Comparison of ENCODE assay signal across 21 cellular contexts in the genomic region with DNA sequence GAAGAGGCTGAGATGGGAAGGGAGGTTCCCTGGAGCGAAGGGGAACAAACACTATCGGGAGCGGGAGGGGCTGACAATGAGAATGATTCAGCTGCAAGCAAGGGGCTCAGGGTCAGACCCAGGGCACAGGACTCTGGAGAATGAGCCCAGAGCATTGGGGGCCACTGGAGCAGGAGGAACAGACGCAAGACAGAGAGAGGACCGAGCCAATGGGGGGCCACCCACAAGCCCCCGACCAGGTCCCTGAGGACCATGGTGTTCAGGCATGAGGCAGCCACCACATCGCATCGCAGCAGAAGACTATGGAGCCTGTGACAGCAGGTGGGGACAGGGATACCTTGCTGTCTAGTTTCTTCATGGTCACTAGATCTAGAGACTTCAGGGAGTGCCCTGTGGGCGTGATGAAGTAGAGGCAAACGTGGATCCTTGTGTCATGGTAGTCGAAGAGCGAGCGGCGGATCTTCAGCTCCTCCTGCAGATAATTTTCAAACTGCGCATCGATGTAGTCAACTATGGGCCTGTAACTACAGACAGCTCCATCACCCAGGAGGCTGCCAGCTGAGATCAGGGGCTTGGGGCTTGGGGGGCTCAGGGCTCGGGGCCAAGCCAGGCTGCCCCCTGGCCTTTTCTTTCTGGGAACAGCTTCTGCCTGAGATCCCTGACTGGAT. TPM values are rescaled to one million over a fixed set of nuclear protein-coding genes. Genes with fewer than 3 reads are reported as not detected.
DNase-seq lines count a peak whose midpoint lies in the region; ATAC-seq, FAIRE-seq and TF ChIP-seq lines count a peak whose summit lies in the region.
"Had no signal": no experiment of that assay in that cellular context is flagged by ENCODE, and none has a peak within 500 bp of the region (broad histone marks: within the 10 kb centered on the region; RNA-seq: fewer than 3 reads in every experiment).

No MANE protein-coding gene starts in this region.

- H3K36me3 Mint-ChIP-seq in MCF 10A (ENCODE audit: insufficient read depth, unreplicated experiment) (peaks cover 16% of the 10 kb centered on the region), T-helper 17 cell (ENCODE audit: low read depth) (peaks cover 8% of the 10 kb centered on the region)

- no peak for TF ChIP-seq POLR2A in vagina (IDR thresholded peaks at IDR 0.05)
- no peak for TF ChIP-seq POLR2A in GM12892 (IDR thresholded peaks at IDR 0.05; ENCODE audit: low read depth, low read length)

- TF ChIP-seq CTCF in MCF 10A (IDR thresholded peaks at IDR 0.05; ENCODE audit: unreplicated experiment) (no peak), mammary epithelial cell (conservative IDR thresholded peaks at IDR 0.05 in 1 of 2, IDR thresholded peaks at IDR 0.05 in 1 of 2; ENCODE audit: extremely low read depth in 1 of 2, insufficient read depth in 1 of 2, low read depth in 1 of 2, low read length in 2 of 2) (no peak), vagina (IDR thresholded peaks at IDR 0.05) (no peak)

- H3K79me2 ChIP-seq in mammary epithelial cell (ENCODE audit: insufficient read depth, low read length) = peaks cover 24% of the 10 kb centered on the region

- in situ Hi-C loops in mammary epithelial cell (cut with MboI; ENCODE audit: low sequenced_read_pairs in 2 of 2) = no loop called here

- intact Hi-C loops in MCF 10A (cut with micrococcal nuclease) (no loop called here), mammary epithelial cell (cut with micrococcal nuclease) (no loop called here), vagina (cut with DNase I) (no loop called here)

- H3K27me3 Mint-ChIP-seq in MCF 10A (ENCODE audit: insufficient read depth, unreplicated experiment) = no peaks in the 10 kb centered on the region
- no peaks in the 10 kb centered on the region for H3K27me3 Mint-ChIP-seq in T-helper 17 cell

- H3K4me2 ChIP-seq in mammary epithelial cell (ENCODE audit: insufficient read depth, low read depth, low read length) = no peak overlapping the region
- H3K4me2 ChIP-seq: KMS-11 had no signal

- no peak overlapping the region for H3K9ac ChIP-seq in mammary epithelial cell (ENCODE audit: insufficient read depth, low read length)
- H3K9ac ChIP-seq: KMS-11 had no signal

- dilution Hi-C loops in mammary epithelial cell (cut with HindIII; ENCODE audit: low sequenced_read_pairs) = no loop called here

- peak overlapping the region; percentile 46 for H3K27ac Mint-ChIP-seq in MCF 10A (ENCODE audit: low read depth, unreplicated experiment)
- peak overlapping the region; percentile 37 for H3K27ac Mint-ChIP-seq in T-helper 17 cell

- 97% methylated on average over 13 of the region's 17 CpGs for WGBS in mammary epithelial cell (ENCODE audit: low coverage, missing lambda C conversion rate)

- H3K4me3 Mint-ChIP-seq in MCF 10A (ENCODE audit: unreplicated experiment) (no peak overlapping the region), T-helper 17 cell (no peak overlapping the region)

- no peak overlapping the region for H3K27ac ChIP-seq in mammary epithelial cell (ENCODE audit: insufficient read depth, low read depth, low read length)
- H3K27ac ChIP-seq in vagina = no peak overlapping the region
- H3K27ac ChIP-seq: KMS-11 had no signal

- H2AFZ ChIP-seq in mammary epithelial cell (ENCODE audit: low read depth, low read length) = no peak overlapping the region

- H3K4me1 Mint-ChIP-seq in MCF 10A (ENCODE audit: insufficient read depth, unreplicated experiment) (no peaks in the 10 kb centered on the region), T-helper 17 cell (peaks cover 4% of the 10 kb centered on the region)

- H3K27me3 ChIP-seq in mammary epithelial cell (ENCODE audit: insufficient read depth, low read length) (no peaks in the 10 kb centered on the region), vagina (no peaks in the 10 kb centered on the region)

- H3K9me3 Mint-ChIP-seq in MCF 10A (ENCODE audit: unreplicated experiment) = no peaks in the 10 kb centered on the region

- ATAC-seq in T-helper 17 cell (no peak), left lobe of liver (no peak)
- ATAC-seq: PC-3 had no signal

- H3K4me3 ChIP-seq in mammary epithelial cell (replicated peaks in 1 of 3; ENCODE audit: insufficient read depth in 1 of 3, low read depth in 2 of 3, low read length in 3 of 3) (no peak overlapping the region), vagina (no peak overlapping the region)

- no peaks in the 10 kb centered on the region for H3K4me1 ChIP-seq in mammary epithelial cell (ENCODE audit: insufficient read depth, low read length)
- peaks cover 32% of the 10 kb centered on the region for H3K4me1 ChIP-seq in vagina

- H4K20me1 ChIP-seq in mammary epithelial cell (ENCODE audit: insufficient read depth, low read length) = no peaks in the 10 kb centered on the region

- H3K36me3 ChIP-seq in mammary epithelial cell (ENCODE audit: insufficient read depth, low read length) = peaks cover 13% of the 10 kb centered on the region
- peaks cover 3 to 37% of the 10 kb centered on the region in 2 donors for H3K36me3 ChIP-seq in vagina

- CTCF ChIA-PET in MCF 10A (lab: Yijun Ruan, JAX) (no interaction called here), mammary epithelial cell (lab: Charles Lee; ENCODE audit: low non-redundant PET) (no interaction called here)

- FAIRE-seq in GM12892 (lab: Jason Lieb, UNC) = no peak
- FAIRE-seq: A204.1, GM12891, H54 had no signal

- no TSS peak for BruUV-seq in MCF 10A (replicated peaks; lab: Mats Ljungman, UMichigan)
- no TSS peak for BruUV-seq in mammary epithelial cell (replicated peaks; lab: Mats Ljungman, UMichigan)

- no peak for DNase-seq in MCF 10A (ENCODE audit: unreplicated experiment)
- DNase-seq in mammary epithelial cell = no peak
- no peak for DNase-seq in T-helper 17 cell
- peak; percentile 28 for DNase-seq in left lobe of liver (ENCODE audit: low spot score)
- DNase-seq in vagina (ENCODE audit: extremely low spot score in 2 of 2) = peak; percentile 58 to 61
- DNase-seq in GM12892 (ENCODE audit: insufficient read length) = no peak
- no peak for DNase-seq in NOMO-1 (lab: John Stamatoyannopoulos, UW; ENCODE audit: unreplicated experiment in 2 of 2)
- DNase-seq: C1 segment of cervical spinal cord, GF-D8, NCI-H1092, NCI-H146, NCI-H2081, NCI-H748 treated with DMSO at 0.1 percent for 48 hours, PC-3 had no signal

- POLR2A ChIA-PET in MCF 10A (lab: Yijun Ruan, JAX) = no interaction called here

- no peaks in the 10 kb centered on the region for H3K9me3 ChIP-seq in mammary epithelial cell (replicated peaks; ENCODE audit: insufficient read depth, low read length)
- no peaks in the 10 kb centered on the region for H3K9me3 ChIP-seq in T-helper 17 cell (ENCODE audit: control insufficient read depth, low read length, poor library complexity, severe bottlenecking)
- no peaks in the 10 kb centered on the region for H3K9me3 ChIP-seq in vagina

RNA-seq across cellular contexts. Expression of a gene that starts 13.5 kb away (rescaled TPM):
- total RNA-seq in MCF 10A (2022) (34.8 and 53.1 TPM in 2 replicates), mammary epithelial cell (10 to 100 TPM; 41.0 to 57.5 TPM), T-helper 17 cell (1 to 10 TPM; 8.0 to 8.8 TPM), left lobe of liver (12.2 TPM), vagina (52.8 TPM)
- 46.4 TPM for polyA plus RNA-seq in mammary epithelial cell
- polyA minus RNA-seq in mammary epithelial cell = 69.7 TPM
- 30.3 TPM for polyA plus RNA-seq in GM12892 (2012; ENCODE audit: missing spikeins)

RNA-seq across cellular contexts. Expression of a gene that starts 16.3 kb away (rescaled TPM):
- total RNA-seq in MCF 10A (2022) (0.12 and 0.16 TPM in 2 replicates), mammary epithelial cell (not detected), T-helper 17 cell (10 to 100 TPM in 1 of 2 donors, 1 to 10 TPM in 1; 8.7 to 13.7 TPM), left lobe of liver (not detected), vagina (not detected)
- 0.09 TPM for polyA plus RNA-seq in mammary epithelial cell
- not detected for polyA minus RNA-seq in mammary epithelial cell
- 7.6 TPM for polyA plus RNA-seq in GM12892 (2012; ENCODE audit: missing spikeins)
- total RNA-seq: M059J, NCI-H460, PC-3 had no signal

RNA-seq across cellular contexts. Expression of a gene that starts 26.2 kb away (rescaled TPM):
- 23.9 and 31.5 TPM in 2 replicates for total RNA-seq in MCF 10A (2022)
- total RNA-seq in mammary epithelial cell = 10 to 100 TPM; 11.3 to 28.5 TPM
- 5.7 TPM for polyA plus RNA-seq in mammary epithelial cell
- 14.6 TPM for polyA minus RNA-seq in mammary epithelial cell
- 10 to 100 TPM; 12.6 to 17.9 TPM for total RNA-seq in T-helper 17 cell
- total RNA-seq in left lobe of liver = 1.5 TPM
- total RNA-seq in vagina = 20.6 TPM
- 21.4 TPM for polyA plus RNA-seq in GM12892 (2012; ENCODE audit: missing spikeins)

RNA-seq across cellular contexts. Expression of a gene that starts 49.6 kb away (rescaled TPM):
- total RNA-seq in MCF 10A (2022) (not detected in 2 replicates), mammary epithelial cell (not detected), T-helper 17 cell (not detected), left lobe of liver (1.7 TPM), vagina (not detected)
- 0.07 TPM for polyA plus RNA-seq in mammary epithelial cell
- polyA minus RNA-seq in mammary epithelial cell = not detected
- 0.32 TPM for polyA plus RNA-seq in GM12892 (2012; ENCODE audit: missing spikeins)
- total RNA-seq: Daoy, NCI-H460 had no signal

Comparison
In these comparisons a context has a peak if more than half of its experiments do, and no peak if none do; other contexts are left out.
1. DNase-seq: peak in left lobe of liver (single experiment) and vagina (2 of 2); none in MCF 10A (single experiment), mammary epithelial cell (single experiment), T-helper 17 cell (0 of 3), GM12892 (single experiment) and NOMO-1 (0 of 2).